23 cellular contexts compared by ENCODE assay signal in genomic region chr12:102302553-102302952, GRCh38.
DNase-seq lines count a peak whose midpoint lies in the region; ATAC-seq, FAIRE-seq and TF ChIP-seq lines count a peak whose summit lies in the region.
"Had no signal": no experiment of that assay in that cellular context is flagged by ENCODE, and none has a peak within 500 bp of the region (broad histone marks: within the 10 kb centered on the region; RNA-seq: fewer than 3 reads in every experiment).

No MANE protein-coding gene starts in this region.

- no peak overlapping the region for H2AFZ ChIP-seq in MM.1S (ENCODE audit: low read length)
- no peak overlapping the region for H2AFZ ChIP-seq in neural progenitor cell (replicated peaks)

- no peaks in the 10 kb centered on the region for H3K36me3 Mint-ChIP-seq in neural progenitor cell

- no peak for ATAC-seq in GM18867 (IDR thresholded peaks at IDR 0.05; ENCODE audit: unreplicated experiment)
- ATAC-seq: T-helper 17 cell had no signal

- H3K9ac ChIP-seq in MM.1S (ENCODE audit: low read length), result no peak overlapping the region
- no peak overlapping the region for H3K9ac ChIP-seq in neural progenitor cell
- H3K9ac ChIP-seq: BLaER1 had no signal

- H3K4me2 ChIP-seq in MM.1S (ENCODE audit: low read depth, low read length) (no peak overlapping the region), neural progenitor cell (no peak overlapping the region)
- H3K4me2 ChIP-seq: BLaER1 had no signal

- no peaks in the 10 kb centered on the region for H3F3A ChIP-seq in MM.1S (ENCODE audit: insufficient read depth, low read length)
- H3F3A ChIP-seq in neural progenitor cell (ENCODE audit: low read depth), result no peaks in the 10 kb centered on the region

- H3K4me3 ChIP-seq in MM.1S (ENCODE audit: low read length) (no peak overlapping the region), thyroid gland (replicated peaks in 1 of 3) (no peak overlapping the region), neural progenitor cell (no peak overlapping the region)
- H3K4me3 ChIP-seq: BLaER1 had no signal

- intact Hi-C loops in thyroid gland (cut with DNase I), result no loop called here

- no peak overlapping the region for H3K4me3 Mint-ChIP-seq in neural progenitor cell
- H3K4me3 Mint-ChIP-seq: CD4-positive, alpha-beta T cell; T-helper 17 cell had no signal

- H3K9me2 ChIP-seq in MM.1S (replicated peaks; ENCODE audit: insufficient read depth, low read length), result no peaks in the 10 kb centered on the region

- no peaks in the 10 kb centered on the region for H4K20me1 ChIP-seq in MM.1S (ENCODE audit: insufficient read depth, low read length)
- no peaks in the 10 kb centered on the region for H4K20me1 ChIP-seq in neural progenitor cell (ENCODE audit: low read depth)
- H4K20me1 ChIP-seq: BLaER1 had no signal

- H3K79me2 ChIP-seq in MM.1S (ENCODE audit: low read length) (no peaks in the 10 kb centered on the region), neural progenitor cell (ENCODE audit: low read depth) (no peaks in the 10 kb centered on the region)

- peak; percentile 4 for FAIRE-seq in endometrium (lab: Jason Lieb, UNC)

- no peaks in the 10 kb centered on the region for H3K36me3 ChIP-seq in MM.1S (replicated peaks; ENCODE audit: insufficient read depth, low read length)
- H3K36me3 ChIP-seq in thyroid gland, result no peaks in the 10 kb centered on the region
- no peaks in the 10 kb centered on the region for H3K36me3 ChIP-seq in neural progenitor cell
- H3K36me3 ChIP-seq: BLaER1 had no signal

- H3K27ac ChIP-seq in MM.1S (ENCODE audit: low read length), result no peak overlapping the region
- no peak overlapping the region for H3K27ac ChIP-seq in thyroid gland
- no peak overlapping the region for H3K27ac ChIP-seq in neural progenitor cell
- H3K27ac ChIP-seq: BLaER1 had no signal

- no peaks in the 10 kb centered on the region for H3K27me3 Mint-ChIP-seq in neural progenitor cell (ENCODE audit: insufficient read depth, low read depth)
- H3K27me3 Mint-ChIP-seq: CD4-positive, alpha-beta T cell; T-helper 17 cell had no signal

- DNase-seq in EH (ENCODE audit: low read depth) (peak; percentile 56), MM.1S (peak; percentile 45), stromal cell of bone marrow (ENCODE audit: low read depth) (peak; percentile 3), thyroid gland (no peak), neural progenitor cell (ENCODE audit: low spot score) (no peak)
- DNase-seq: Caco-2; CD4-positive, alpha-beta T cell; DMS 273 treated with DMSO at 0.1 percent for 48 hours; GF-D8; GOT3; HCEC 1CT; Kasumi-1; NCI-H1436; NCI-H187 treated with DMSO at 0.1 percent for 48 hours; NCI-H2107; NCI-H446 treated with DMSO at 0.1 percent for 48 hours; NCI-H526 treated with DMSO at 0.1 percent for 48 hours; Right ventricle myocardium superior; SW 1271; T-helper 17 cell had no signal

- H3K27ac Mint-ChIP-seq in neural progenitor cell, result no peak overlapping the region
- H3K27ac Mint-ChIP-seq: CD4-positive, alpha-beta T cell; T-helper 17 cell had no signal

- peaks cover 18% of the 10 kb centered on the region for H3K9me3 Mint-ChIP-seq in neural progenitor cell

- TF ChIP-seq CTCF in MM.1S (IDR thresholded peaks at IDR 0.05; ENCODE audit: low read length) (no peak), thyroid gland (IDR thresholded peaks at IDR 0.05) (no peak), neural progenitor cell (IDR thresholded peaks at IDR 0.05) (no peak)

- H3K9me3 ChIP-seq in MM.1S (replicated peaks; ENCODE audit: insufficient read depth, low read length) (no peaks in the 10 kb centered on the region), thyroid gland (no peaks in the 10 kb centered on the region), neural progenitor cell (ENCODE audit: low read depth) (no peaks in the 10 kb centered on the region)

- H3K4me1 ChIP-seq in MM.1S (ENCODE audit: low read length), result peaks cover 21% of the 10 kb centered on the region
- peaks cover 0 to 6% of the 10 kb centered on the region in 2 donors for H3K4me1 ChIP-seq in thyroid gland
- H3K4me1 ChIP-seq in neural progenitor cell, result no peaks in the 10 kb centered on the region
- H3K4me1 ChIP-seq: BLaER1, Caco-2 had no signal

- H3K4me1 Mint-ChIP-seq in neural progenitor cell, result no peaks in the 10 kb centered on the region
- H3K4me1 Mint-ChIP-seq: T-helper 17 cell had no signal

- H3K27me3 ChIP-seq in MM.1S (replicated peaks; ENCODE audit: insufficient read depth, low read length), result no peaks in the 10 kb centered on the region
- H3K27me3 ChIP-seq in thyroid gland, result no peaks in the 10 kb centered on the region
- H3K27me3 ChIP-seq in neural progenitor cell, result no peaks in the 10 kb centered on the region
- H3K27me3 ChIP-seq: BLaER1 had no signal

- no peak for TF ChIP-seq POLR2A in thyroid gland (IDR thresholded peaks at IDR 0.05)

Comparison
In these comparisons a context has a peak if more than half of its experiments do, and no peak if none do; other contexts are left out.
1. DNase-seq: peak in EH (single experiment), MM.1S (single experiment) and stromal cell of bone marrow (single experiment); none in thyroid gland (0 of 2) and neural progenitor cell (single experiment).